In the genomic region with DNA sequence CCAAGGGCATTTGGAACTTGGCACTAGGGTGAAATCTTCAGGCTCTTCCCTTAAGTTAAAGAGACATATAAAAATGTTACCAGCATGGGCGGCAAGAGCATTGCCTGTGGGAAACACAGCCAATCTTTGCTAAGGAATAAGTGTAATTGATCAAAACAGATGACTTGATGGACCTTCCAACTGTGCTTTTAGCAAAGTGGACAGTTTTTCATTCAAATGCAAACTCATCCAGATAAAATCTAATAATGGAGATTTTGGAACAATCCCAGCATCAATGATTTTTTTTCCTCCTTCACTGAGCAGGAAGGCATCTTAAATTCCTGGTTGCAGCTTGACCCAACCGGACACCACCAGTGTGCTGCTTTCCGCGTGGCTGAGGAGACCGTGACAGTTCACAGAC, we compare ENCODE assay signal across 1 cellular context.
TF ChIP-seq lines count a peak whose summit lies in the region.

No MANE protein-coding gene starts in this region.

TF ChIP-seq in WTC11, 78 proteins besides CTCF, POLR2A, EP300 and RAD21 (continued from another document):
- TF ChIP-seq, protein P1, sequence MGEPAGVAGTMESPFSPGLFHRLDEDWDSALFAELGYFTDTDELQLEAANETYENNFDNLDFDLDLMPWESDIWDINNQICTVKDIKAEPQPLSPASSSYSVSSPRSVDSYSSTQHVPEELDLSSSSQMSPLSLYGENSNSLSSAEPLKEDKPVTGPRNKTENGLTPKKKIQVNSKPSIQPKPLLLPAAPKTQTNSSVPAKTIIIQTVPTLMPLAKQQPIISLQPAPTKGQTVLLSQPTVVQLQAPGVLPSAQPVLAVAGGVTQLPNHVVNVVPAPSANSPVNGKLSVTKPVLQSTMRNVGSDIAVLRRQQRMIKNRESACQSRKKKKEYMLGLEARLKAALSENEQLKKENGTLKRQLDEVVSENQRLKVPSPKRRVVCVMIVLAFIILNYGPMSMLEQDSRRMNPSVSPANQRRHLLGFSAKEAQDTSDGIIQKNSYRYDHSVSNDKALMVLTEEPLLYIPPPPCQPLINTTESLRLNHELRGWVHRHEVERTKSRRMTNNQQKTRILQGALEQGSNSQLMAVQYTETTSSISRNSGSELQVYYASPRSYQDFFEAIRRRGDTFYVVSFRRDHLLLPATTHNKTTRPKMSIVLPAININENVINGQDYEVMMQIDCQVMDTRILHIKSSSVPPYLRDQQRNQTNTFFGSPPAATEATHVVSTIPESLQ (CRISPR knock-in tag; IDR thresholded peaks at IDR 0.05) = no peak
- TF ChIP-seq ZNF671 (CRISPR knock-in tag; IDR thresholded peaks at IDR 0.05) = no peak
- TF ChIP-seq EMX1 (CRISPR knock-in tag; IDR thresholded peaks at IDR 0.05) = no peak
